Comparison of ENCODE assay signal across 8 cellular contexts in genomic region chr19:49487277-49488045, GRCh38. TPM values are rescaled to one million over a fixed set of nuclear protein-coding genes. Genes with fewer than 3 reads are reported as not detected.
DNase-seq lines count a peak whose midpoint lies in the region; ATAC-seq and TF ChIP-seq lines count a peak whose summit lies in the region.

TSS of gene RPL13A (plus strand) at chr19:49487608. CDS start at chr19:49487630, 22 bp downstream.

- peak; percentile 82 for ATAC-seq in GM19395 (IDR thresholded peaks at IDR 0.05; ENCODE audit: unreplicated experiment)
- peak; percentile 87 for ATAC-seq in HG03565 (IDR thresholded peaks at IDR 0.05; ENCODE audit: unreplicated experiment)
- peak; percentile 97 for ATAC-seq in left lung

- peak within 1 kb of the TSS; percentile 93 to 96 for H3K4me3 ChIP-seq in left lung

- no peak for TF ChIP-seq CTCF in C4-2B (conservative IDR thresholded peaks at IDR 0.05)
- TF ChIP-seq CTCF in left lung (IDR thresholded peaks at IDR 0.05) = no peak

- no peaks in the 10 kb centered on the region for H3K27me3 ChIP-seq in left lung

- peak within 1 kb of the TSS; percentile 97 for H3K27ac ChIP-seq in C4-2B
- peak within 1 kb of the TSS; percentile 79 to 93 for H3K27ac ChIP-seq in left lung

- H3K4me1 ChIP-seq in left lung = peaks cover 19 to 40% of the 10 kb centered on the region in 2 donors

- peaks cover 0 to 49% of the 10 kb centered on the region in 2 donors for H3K36me3 ChIP-seq in left lung

- DNase-seq in NCI-H774 (lab: John Stamatoyannopoulos, UW) (peak; percentile 99), dermis blood vessel endothelial cell (peak; percentile 100), left lung (peak; percentile 99 to 100)
- peak; percentile 99 to 100 for DNase-seq in activated CD4-positive, alpha-beta T cell treated with anti-CD3 and anti-CD28 coated beads, Interleukin-2, amount 50 U/mL, for 4 hours
- peak; percentile 100 for DNase-seq in stimulated activated CD4-positive, alpha-beta T cell treated with anti-CD3 and anti-CD28 coated beads, Interleukin-2, amount 100 ng/mL, for 48 hours

- intact Hi-C loops in left lung (cut with DNase I) = no loop called here

- no peaks in the 10 kb centered on the region for H3K9me3 ChIP-seq in left lung

RNA-seq across cellular contexts. Expression of gene RPL13A, which starts in this region (rescaled TPM):
- total RNA-seq in dermis blood vessel endothelial cell = 2,583 and 3,504 TPM in 2 replicates
- total RNA-seq in left lung = 1,000 to 10,000 TPM; 1,924 to 2,053 TPM

Comparison
In these comparisons a context has a peak if more than half of its experiments do, and no peak if none do; other contexts are left out.
1. Peak in every context shown above with its lines: DNase-seq, ATAC-seq, H3K4me3 ChIP-seq and H3K27ac ChIP-seq.